In the genomic region with DNA sequence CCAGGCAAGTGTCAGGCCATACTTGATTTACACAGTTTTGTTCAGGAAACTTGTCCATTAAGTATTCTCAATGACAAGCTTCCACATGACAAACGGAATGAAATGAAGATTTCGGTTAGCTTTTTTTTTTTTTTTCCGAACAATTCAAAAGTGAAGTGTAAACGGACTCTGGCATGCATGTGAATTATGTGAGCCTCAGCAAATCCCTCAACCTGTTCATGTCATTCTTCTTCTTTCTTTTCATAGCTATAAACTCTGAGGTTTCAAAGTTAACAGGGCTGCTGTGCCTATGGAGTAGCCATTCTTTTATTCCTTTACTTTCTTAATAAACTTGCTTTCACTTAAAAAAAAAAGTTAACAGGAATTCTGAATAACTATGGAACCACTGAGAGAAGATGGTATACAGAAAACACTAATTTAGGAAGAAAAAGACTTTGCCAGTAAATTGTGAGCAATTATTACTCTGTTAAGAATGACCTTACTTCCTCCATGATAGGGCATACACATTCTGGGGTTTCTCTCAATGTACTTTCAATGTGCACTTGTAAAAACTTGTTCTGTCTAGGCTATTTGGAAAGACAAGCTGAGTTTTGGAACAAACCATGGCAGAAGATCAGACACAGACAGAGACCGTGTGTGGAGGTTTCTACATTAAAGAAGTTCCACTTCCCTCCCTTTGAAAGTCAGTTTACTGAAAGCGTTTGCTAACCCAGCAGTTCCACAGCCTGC, we compare ENCODE assay signal across 1 cellular context.
TF ChIP-seq lines count a peak whose summit lies in the region.

No MANE protein-coding gene starts in this region.

TF ChIP-seq in IMR-90, 13 proteins besides CTCF, POLR2A, EP300 and RAD21:
- TF ChIP-seq, protein P1, sequence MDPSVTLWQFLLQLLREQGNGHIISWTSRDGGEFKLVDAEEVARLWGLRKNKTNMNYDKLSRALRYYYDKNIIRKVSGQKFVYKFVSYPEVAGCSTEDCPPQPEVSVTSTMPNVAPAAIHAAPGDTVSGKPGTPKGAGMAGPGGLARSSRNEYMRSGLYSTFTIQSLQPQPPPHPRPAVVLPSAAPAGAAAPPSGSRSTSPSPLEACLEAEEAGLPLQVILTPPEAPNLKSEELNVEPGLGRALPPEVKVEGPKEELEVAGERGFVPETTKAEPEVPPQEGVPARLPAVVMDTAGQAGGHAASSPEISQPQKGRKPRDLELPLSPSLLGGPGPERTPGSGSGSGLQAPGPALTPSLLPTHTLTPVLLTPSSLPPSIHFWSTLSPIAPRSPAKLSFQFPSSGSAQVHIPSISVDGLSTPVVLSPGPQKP (IDR thresholded peaks at IDR 0.05; ENCODE audit: borderline replicate concordance, low read depth, low read length), result no peak
- no peak for TF ChIP-seq NFE2L2 (IDR thresholded peaks at IDR 0.05; ENCODE audit: low read depth, low read length)
- TF ChIP-seq MXI1 (IDR thresholded peaks at IDR 0.05; ENCODE audit: borderline replicate concordance, low read depth, low read length), result no peak
- TF ChIP-seq, protein P2, sequence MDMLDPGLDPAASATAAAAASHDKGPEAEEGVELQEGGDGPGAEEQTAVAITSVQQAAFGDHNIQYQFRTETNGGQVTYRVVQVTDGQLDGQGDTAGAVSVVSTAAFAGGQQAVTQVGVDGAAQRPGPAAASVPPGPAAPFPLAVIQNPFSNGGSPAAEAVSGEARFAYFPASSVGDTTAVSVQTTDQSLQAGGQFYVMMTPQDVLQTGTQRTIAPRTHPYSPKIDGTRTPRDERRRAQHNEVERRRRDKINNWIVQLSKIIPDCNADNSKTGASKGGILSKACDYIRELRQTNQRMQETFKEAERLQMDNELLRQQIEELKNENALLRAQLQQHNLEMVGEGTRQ (IDR thresholded peaks at IDR 0.05; ENCODE audit: low read depth, low read length), result no peak
- TF ChIP-seq FOS (IDR thresholded peaks at IDR 0.05; ENCODE audit: low read depth, low read length), result no peak
- no peak for TF ChIP-seq CHD1 (IDR thresholded peaks at IDR 0.05; ENCODE audit: low read depth, low read length)
- TF ChIP-seq BHLHE40 (IDR thresholded peaks at IDR 0.05; ENCODE audit: low read depth, low read length), result no peak
- TF ChIP-seq CEBPB (IDR thresholded peaks at IDR 0.05; ENCODE audit: low read depth, low read length), result no peak
- TF ChIP-seq SMC3 (IDR thresholded peaks at IDR 0.05; ENCODE audit: low read depth, low read length), result no peak
- no peak for TF ChIP-seq RCOR1 (IDR thresholded peaks at IDR 0.05; ENCODE audit: insufficient replicate concordance, low read length)
- no peak for TF ChIP-seq MAZ (IDR thresholded peaks at IDR 0.05; ENCODE audit: borderline replicate concordance, low read depth, low read length)
- TF ChIP-seq MAFK (IDR thresholded peaks at IDR 0.05; ENCODE audit: low read depth, low read length), result no peak
- TF ChIP-seq RFX5 (IDR thresholded peaks at IDR 0.05; ENCODE audit: low read depth, low read length), result no peak
TF ChIP-seq in IMR-90: peak in this region for 0.
